Comparison of ENCODE assay signal across 25 cellular contexts in the genomic region with DNA sequence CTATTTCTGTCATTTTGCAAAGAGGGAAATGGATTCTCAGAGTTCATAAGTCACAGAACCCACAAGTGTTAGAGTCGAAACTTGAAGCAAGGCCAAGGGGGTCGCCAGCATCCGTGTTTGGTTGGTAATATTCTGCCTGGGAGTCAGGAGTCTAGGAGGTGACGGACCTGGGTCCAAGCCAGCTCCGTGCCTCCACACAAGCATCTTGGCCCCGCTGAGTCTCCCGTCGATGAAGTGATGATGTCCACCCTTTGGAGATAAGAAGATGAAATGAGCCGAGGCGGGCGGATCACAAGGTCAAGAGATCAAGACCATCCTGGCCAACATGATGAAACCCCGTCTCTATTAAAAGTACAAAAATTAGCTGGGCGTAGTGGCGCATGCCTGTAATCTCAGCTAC. TPM values are rescaled to one million over a fixed set of nuclear protein-coding genes. Genes with fewer than 3 reads are reported as not detected.
DNase-seq lines count a peak whose midpoint lies in the region; ATAC-seq and TF ChIP-seq lines count a peak whose summit lies in the region.
"Had no signal": no experiment of that assay in that cellular context is flagged by ENCODE, and none has a peak within 500 bp of the region (broad histone marks: within the 10 kb centered on the region; RNA-seq: fewer than 3 reads in every experiment).

No MANE protein-coding gene starts in this region.

- no peaks in the 10 kb centered on the region for H3K36me3 ChIP-seq in endodermal cell (ENCODE audit: control insufficient read depth, insufficient read depth, low read length)
- H3K36me3 ChIP-seq in aorta (ENCODE audit: control insufficient read depth in 1 of 2, insufficient read depth in 2 of 2, low read length in 1 of 2): no peaks in the 10 kb centered on the region
- H3K36me3 ChIP-seq: BE2C; BLaER1 treated with 17β-estradiol and CSF1 and Interleukin-3, amounts not matched to agents 10 nM and 100 nM had no signal

- CTCF ChIA-PET in HEK293T (lab: Yijun Ruan, JAX): no interaction called here

- intact Hi-C loops in posterior vena cava (cut with DNase I): no loop called here
- intact Hi-C loops in aorta (cut with DNase I): no loop called here

- H3K4me2 ChIP-seq in H9 (ENCODE audit: insufficient read depth, insufficient read length, low read length): no peak overlapping the region
- H3K4me2 ChIP-seq: A549; BLaER1 treated with 17β-estradiol and CSF1 and Interleukin-3, amounts not matched to agents 10 nM and 100 nM had no signal

- H3T11ph ChIP-seq in H9 (ENCODE audit: low read length): no peak overlapping the region

- H3K4ac ChIP-seq in H9 (ENCODE audit: low read depth, low read length): no peak overlapping the region

- H2AK5ac ChIP-seq in H9 (ENCODE audit: insufficient read length, low read length): no peak overlapping the region

- no peaks in the 10 kb centered on the region for H3K79me2 ChIP-seq in H9 (ENCODE audit: insufficient read depth, low read length)

- POLR2A ChIA-PET in HEK293T (lab: Yijun Ruan, JAX): interaction anchor here (2.7 kb wide), 1 partner anchor 53 kb away, joined by 10 read pairs; a partner anchor contains a TSS

- no peak overlapping the region for H2BK5ac ChIP-seq in H9 (ENCODE audit: insufficient read length, low read length)

- no peak overlapping the region; a peak in 1 of 5 replicates for H3K4me3 Mint-ChIP-seq in H9
- H3K4me3 Mint-ChIP-seq in endodermal cell: no peak overlapping the region
- H3K4me3 Mint-ChIP-seq: CD4-positive, alpha-beta T cell; CD8-positive, alpha-beta memory T cell; HFFc6 had no signal

- H4K20me1 ChIP-seq in H9 (ENCODE audit: control insufficient read depth, insufficient read depth, insufficient read length): no peaks in the 10 kb centered on the region
- H4K20me1 ChIP-seq: BLaER1 treated with 17β-estradiol and CSF1 and Interleukin-3, amounts not matched to agents 10 nM and 100 nM had no signal

- H2BK12ac ChIP-seq in H9 (ENCODE audit: insufficient read length, low read depth, low read length): no peak overlapping the region

- H3K23ac ChIP-seq in H9 (ENCODE audit: insufficient read length, low read depth, low read length): no peak overlapping the region

- no CpG with 5 or more reads among the region's 14 CpGs for WGBS in H9 (ENCODE audit: extremely low coverage, insufficient read length, low lambda C conversion rate)
- WGBS in endodermal cell (ENCODE audit: insufficient coverage in 1 of 2, insufficient read length in 1 of 2), 2 experiments: 93 to 100% methylated on average over 5 to 11 of the region's 14 CpGs
- 77 to 80% methylated on average over 12 to 14 of the region's 14 CpGs for WGBS in aorta, 2 donors

- peaks cover 8 to 10% of the 10 kb centered on the region in 2 experiments for H3K4me1 Mint-ChIP-seq in H9
- peaks cover 4% of the 10 kb centered on the region for H3K4me1 Mint-ChIP-seq in endodermal cell
- H3K4me1 Mint-ChIP-seq: CD14-positive monocyte had no signal

- H2BK120ac ChIP-seq in H9 (ENCODE audit: low read depth, low read length, poor library complexity, severe bottlenecking): no peak overlapping the region

- no peak overlapping the region for H2BK15ac ChIP-seq in H9 (ENCODE audit: low read depth, low read length)

- H3K9ac ChIP-seq in H9 (ENCODE audit: extremely low read depth, insufficient read length, low read length) (no peak overlapping the region), endodermal cell (ENCODE audit: extremely low read depth, low read length, poor library complexity, severe bottlenecking) (no peak overlapping the region)
- H3K9ac ChIP-seq: BLaER1 treated with 17β-estradiol and CSF1 and Interleukin-3, amounts not matched to agents 10 nM and 100 nM; GM23248 had no signal

- no peak overlapping the region for H4K5ac ChIP-seq in H9 (ENCODE audit: insufficient read length, low read depth, low read length)

- no peak overlapping the region for H4K91ac ChIP-seq in H9 (ENCODE audit: insufficient read length, low read depth, low read length)

- H3K4me1 ChIP-seq in H9 (ENCODE audit: insufficient read depth, low read length): no peaks in the 10 kb centered on the region; the same call in 1 of the 2 replicates
- H3K4me1 ChIP-seq in endodermal cell (ENCODE audit: control insufficient read depth, insufficient read depth, low read length): no peaks in the 10 kb centered on the region
- no peaks in the 10 kb centered on the region for H3K4me1 ChIP-seq in aorta (ENCODE audit: control insufficient read depth in 1 of 2, insufficient read depth in 2 of 2, low read length in 2 of 2)
- H3K4me1 ChIP-seq: A549; BE2C; BLaER1 treated with 17β-estradiol and CSF1 and Interleukin-3, amounts not matched to agents 10 nM and 100 nM had no signal

- no peak overlapping the region for H3K56ac ChIP-seq in H9 (ENCODE audit: insufficient read length, low read depth, low read length)

- no peaks in the 10 kb centered on the region for H3K79me1 ChIP-seq in H9 (ENCODE audit: insufficient read depth, low read depth, low read length, poor library complexity, severe bottlenecking)

- TF ChIP-seq CTCF in H9 (conservative IDR thresholded peaks at IDR 0.05) (no peak), endodermal cell (conservative IDR thresholded peaks at IDR 0.05) (no peak)

- H3K36me3 Mint-ChIP-seq in H9 (ENCODE audit: insufficient read depth in 1 of 3, low read depth in 3 of 3) (no peaks in the 10 kb centered on the region; a peak in 1 of 7 replicates), endodermal cell (ENCODE audit: low read depth) (no peaks in the 10 kb centered on the region)

- no peak overlapping the region for H2BK20ac ChIP-seq in H9 (ENCODE audit: low read depth, low read length, poor library complexity, severe bottlenecking)

- no peaks in the 10 kb centered on the region for H3K23me2 ChIP-seq in H9 (ENCODE audit: insufficient read length, low read depth, low read length, poor library complexity, severe bottlenecking)

- no peak overlapping the region for H3K18ac ChIP-seq in H9 (ENCODE audit: insufficient read length, low read depth, low read length)

- no peak overlapping the region for H3K14ac ChIP-seq in H9 (ENCODE audit: insufficient read depth, low read length)

- no peaks in the 10 kb centered on the region for H3K27me3 ChIP-seq in H9 (ENCODE audit: insufficient read depth, low read length)
- no peaks in the 10 kb centered on the region for H3K27me3 ChIP-seq in endodermal cell (ENCODE audit: control insufficient read depth, insufficient read depth, low read length, poor library complexity, severe bottlenecking)
- H3K27me3 ChIP-seq in aorta (ENCODE audit: control insufficient read depth in 1 of 2, insufficient read depth in 2 of 2, low read length in 1 of 2): no peaks in the 10 kb centered on the region
- H3K27me3 ChIP-seq: BE2C had no signal

- no peak for ATAC-seq in aorta (ENCODE audit: low FRiP score)
- ATAC-seq: A549, GM12878, HCT116 had no signal

- H3K27me3 Mint-ChIP-seq in H9 (ENCODE audit: low read depth): peaks cover 10% of the 10 kb centered on the region
- peaks cover 11% of the 10 kb centered on the region for H3K27me3 Mint-ChIP-seq in endodermal cell (ENCODE audit: insufficient read depth)
- H3K27me3 Mint-ChIP-seq: CD4-positive, alpha-beta T cell had no signal

- no peaks in the 10 kb centered on the region for H3K9me3 Mint-ChIP-seq in H9
- H3K9me3 Mint-ChIP-seq in endodermal cell: no peaks in the 10 kb centered on the region
- H3K9me3 Mint-ChIP-seq: CD4-positive, alpha-beta T cell; CD8-positive, alpha-beta memory T cell; HFFc6 had no signal

- H3K9me3 ChIP-seq in H9 (ENCODE audit: control insufficient read depth, low read depth, low read length) (no peaks in the 10 kb centered on the region), endodermal cell (ENCODE audit: control insufficient read depth, low read length) (no peaks in the 10 kb centered on the region), aorta (ENCODE audit: control insufficient read depth, low read length) (no peaks in the 10 kb centered on the region)
- H3K9me3 ChIP-seq: A549; BE2C; BLaER1 treated with 17β-estradiol and CSF1 and Interleukin-3, amounts not matched to agents 10 nM and 100 nM had no signal

- no peak overlapping the region for H3K4me3 ChIP-seq in endodermal cell (ENCODE audit: low read length)
- no peak overlapping the region for H3K4me3 ChIP-seq in aorta (ENCODE audit: low read length in 2 of 2)
- H3K4me3 ChIP-seq: A549; BLaER1 treated with 17β-estradiol and CSF1 and Interleukin-3, amounts not matched to agents 10 nM and 100 nM; GM12878; GM23248 had no signal

- no peak overlapping the region for H3K27ac ChIP-seq in H9 (ENCODE audit: insufficient read length, low read depth, low read length)
- no peak overlapping the region for H3K27ac ChIP-seq in endodermal cell (ENCODE audit: low read depth, low read length)
- H3K27ac ChIP-seq in aorta (ENCODE audit: low read depth in 1 of 2, low read length in 2 of 2): no peak overlapping the region
- H3K27ac ChIP-seq: A549; BLaER1 treated with 17β-estradiol and CSF1 and Interleukin-3, amounts not matched to agents 10 nM and 100 nM; GM23248 had no signal

- DNase-seq in H9 (peak; percentile 20), endodermal cell (peak; percentile 38), posterior vena cava (ENCODE audit: low spot score) (peak; percentile 60), aorta (peak; percentile 24 to 58), NCI-H1105 (lab: John Stamatoyannopoulos, UW) (no peak), HEK293T (ENCODE audit: extremely low spot score) (no peak), amniotic stem cell (lab: John Stamatoyannopoulos, UW) (no peak)
- DNase-seq: 8988T; ACHN; AML-193; BE2C; CD4-positive, alpha-beta T cell; DMS 273 treated with DMSO at 0.1 percent for 48 hours; DMS79; EL; GDM1; GM23248; H7; HFFc6 had no signal

- H4K8ac ChIP-seq in H9 (replicated peaks; ENCODE audit: insufficient read length, low read depth, low read length): no peak overlapping the region

- no peak overlapping the region for H2AFZ ChIP-seq in H9 (ENCODE audit: low read length)
- H2AFZ ChIP-seq: GM23248 had no signal

- H3K27ac Mint-ChIP-seq in H9: no peak overlapping the region
- no peak overlapping the region for H3K27ac Mint-ChIP-seq in endodermal cell
- H3K27ac Mint-ChIP-seq: CD14-positive monocyte; CD4-positive, alpha-beta T cell; HFFc6 had no signal

TF ChIP-seq in HEK293T, 16 proteins besides CTCF, POLR2A, EP300 and RAD21:
- TF ChIP-seq FOXA1 (IDR thresholded peaks at IDR 0.05): no peak
- no peak for TF ChIP-seq NFRKB (IDR thresholded peaks at IDR 0.05)
- no peak for TF ChIP-seq FOXM1 (IDR thresholded peaks at IDR 0.05; ENCODE audit: borderline replicate concordance)
- no peak for TF ChIP-seq FOXK2 (IDR thresholded peaks at IDR 0.05)

RNA-seq across cellular contexts. Expression of a gene that starts 53.2 kb away (rescaled TPM):
- 24.7 and 25.7 TPM in 2 replicates for total RNA-seq in H9 (2021)
- 10 to 100 TPM; 22.4 to 40.2 TPM for total RNA-seq in endodermal cell
- polyA plus RNA-seq in endodermal cell (2013, experiment 1 of 2): 10.8 TPM
- polyA plus RNA-seq in endodermal cell (2013, experiment 2 of 2): 10.1 TPM
- total RNA-seq in posterior vena cava: 10 to 100 TPM; 31.0 to 48.1 TPM
- total RNA-seq in aorta: 10 to 100 TPM; 45.7 to 62.2 TPM
- 10 to 100 TPM in 1 of 2 donors, 1 to 10 TPM in 1; 3.3 to 11.6 TPM for polyA plus RNA-seq in aorta

Comparison
In these comparisons a context has a peak if more than half of its experiments do, and no peak if none do; other contexts are left out.
1. DNase-seq: peak in H9 (single experiment), endodermal cell (single experiment), posterior vena cava (single experiment) and aorta (2 of 2); none in NCI-H1105 (single experiment), HEK293T (single experiment) and amniotic stem cell (single experiment).